Comparison of ENCODE assay signal across 24 cellular contexts in genomic region chr14:104214411-104214810, GRCh38.
"Had no signal": no experiment of that assay in that cellular context is flagged by ENCODE, and none has a peak within 500 bp of the region (broad histone marks: within the 10 kb centered on the region; RNA-seq: fewer than 3 reads in every experiment).

No MANE protein-coding gene starts in this region.

- H3K4me3 Mint-ChIP-seq: activated CD4-positive, alpha-beta memory T cell treated with anti-CD3 and anti-CD28 coated beads, Interleukin-2, amount 10 ng/mL, durations not matched to agents 7 days and 5 days; activated CD4-positive, alpha-beta T cell treated with anti-CD3 and anti-CD28 coated beads for 36 hours; activated naive CD4-positive, alpha-beta T cell treated with anti-CD3 and anti-CD28 coated beads for 36 hours; activated naive CD8-positive, alpha-beta T cell; activated T-helper 17 cell treated with anti-CD3 and anti-CD28 coated beads, Interleukin-2, amount 50 U/mL, for 72 hours; brain; T-cell had no signal

- H3K27ac Mint-ChIP-seq: activated CD4-positive, alpha-beta memory T cell treated with anti-CD3 and anti-CD28 coated beads, Interleukin-2, amount 10 ng/mL, durations not matched to agents 7 days and 5 days; activated CD4-positive, alpha-beta T cell treated with anti-CD3 and anti-CD28 coated beads for 36 hours; activated naive CD4-positive, alpha-beta T cell treated with anti-CD3 and anti-CD28 coated beads for 36 hours; activated naive CD8-positive, alpha-beta T cell; activated T-helper 17 cell treated with anti-CD3 and anti-CD28 coated beads, Interleukin-2, amount 50 U/mL, for 72 hours; T-cell had no signal

- H3K4me1 Mint-ChIP-seq: activated CD4-positive, alpha-beta memory T cell treated with anti-CD3 and anti-CD28 coated beads, Interleukin-2, amount 10 ng/mL, durations not matched to agents 7 days and 5 days; activated CD4-positive, alpha-beta T cell treated with anti-CD3 and anti-CD28 coated beads for 36 hours; activated T-helper 17 cell treated with anti-CD3 and anti-CD28 coated beads, Interleukin-2, amount 50 U/mL, for 72 hours; T-cell had no signal

- H3K27me3 Mint-ChIP-seq: activated CD4-positive, alpha-beta memory T cell treated with anti-CD3 and anti-CD28 coated beads, Interleukin-2, amount 10 ng/mL, durations not matched to agents 7 days and 5 days; activated T-helper 17 cell treated with anti-CD3 and anti-CD28 coated beads, Interleukin-2, amount 50 U/mL, for 72 hours had no signal

- DNase-seq: activated CD4-positive, alpha-beta memory T cell treated with anti-CD3 and anti-CD28 coated beads, Interleukin-2, amount 10 ng/mL, durations not matched to agents 7 days and 5 days; activated CD4-positive, alpha-beta T cell treated with anti-CD3 and anti-CD28 coated beads for 36 hours; activated CD4-positive, alpha-beta T cell treated with anti-CD3 and anti-CD28 coated beads, Interleukin-2, amount 50 U/mL, for 1 hour; activated CD4-positive, CD25-positive, alpha-beta regulatory T cell; activated gamma-delta T cell; activated naive CD4-positive, alpha-beta T cell treated with anti-CD3 and anti-CD28 coated beads for 36 hours; activated T-cell treated with anti-CD3 and anti-CD28 coated beads for 4 hours; activated T-cell treated with anti-CD3 and anti-CD28 coated beads, Interleukin-2, amount 50 U/mL, for 48 hours; amygdala; Kasumi-1; KBM-7; NCI-H1105 treated with DMSO at 0.1 percent for 48 hours; NCI-H1436 treated with DMSO at 0.1 percent for 48 hours; NCI-H187; NCI-H2081; NCI-H2171 treated with DMSO at 0.1 percent for 48 hours; NCI-H226; PC-3; T-cell had no signal

- H3K36me3 Mint-ChIP-seq: activated naive CD8-positive, alpha-beta T cell; brain; T-cell had no signal

- H3K4me3 ChIP-seq: SK-N-MC had no signal

- ATAC-seq: activated CD4-positive, alpha-beta T cell treated with anti-CD3 and anti-CD28 coated beads for 36 hours; activated T-helper 17 cell treated with anti-CD3 and anti-CD28 coated beads, Interleukin-2, amount 50 U/mL, for 72 hours; PC-3; T-cell had no signal

- H3K27ac ChIP-seq: SK-N-MC, VCaP had no signal
